16 cellular contexts compared by ENCODE assay signal in genomic region chr22:41564563-41564962, GRCh38. TPM values are rescaled to one million over a fixed set of nuclear protein-coding genes. Genes with fewer than 3 reads are reported as not detected.
DNase-seq lines count a peak whose midpoint lies in the region; ATAC-seq, FAIRE-seq and TF ChIP-seq lines count a peak whose summit lies in the region.
"Had no signal": no experiment of that assay in that cellular context is flagged by ENCODE, and none has a peak within 500 bp of the region (broad histone marks: within the 10 kb centered on the region; RNA-seq: fewer than 3 reads in every experiment).

No MANE protein-coding gene starts in this region.

- TF ChIP-seq POLR2A in vagina (IDR thresholded peaks at IDR 0.05) = no peak

- H4K20me1 ChIP-seq in astrocyte (ENCODE audit: insufficient read depth, low read length) = no peaks in the 10 kb centered on the region

- WGBS in heart right ventricle, 2 donors = 79 to 91% methylated on average over 8 of the region's 8 CpGs

- FAIRE-seq in astrocyte (lab: Jason Lieb, UNC) = no peak

- H3K79me2 ChIP-seq in astrocyte (ENCODE audit: insufficient read depth, low read length) = no peaks in the 10 kb centered on the region

- H2AFZ ChIP-seq in astrocyte (ENCODE audit: low read depth, low read length) = no peak overlapping the region

- no peaks in the 10 kb centered on the region for H3K27me3 Mint-ChIP-seq in astrocyte (ENCODE audit: low read depth, unreplicated experiment)

- no peak overlapping the region for H3K4me3 ChIP-seq in heart right ventricle
- no peak overlapping the region for H3K4me3 ChIP-seq in astrocyte (ENCODE audit: insufficient read depth, low read depth, low read length)
- H3K4me3 ChIP-seq in vagina = no peak overlapping the region
- H3K4me3 ChIP-seq: dorsolateral prefrontal cortex had no signal

- H3K36me3 Mint-ChIP-seq in astrocyte (ENCODE audit: low read depth, unreplicated experiment) = no peaks in the 10 kb centered on the region
- H3K36me3 Mint-ChIP-seq: naive B cell had no signal

- H3K27ac Mint-ChIP-seq in astrocyte (ENCODE audit: unreplicated experiment) = no peak overlapping the region
- H3K27ac Mint-ChIP-seq: activated CD8-positive, alpha-beta T cell treated with anti-CD3 and anti-CD28 coated beads, Interleukin-2, amount 10 ng/mL, durations not matched to agents 7 days and 5 days; naive B cell had no signal

- no peak overlapping the region for H3K9ac ChIP-seq in astrocyte (ENCODE audit: low read length)

- peaks cover 0 to 69% (median 35%) of the 10 kb centered on the region in 9 donors for H3K4me1 ChIP-seq in heart right ventricle
- peaks cover 53% of the 10 kb centered on the region for H3K4me1 ChIP-seq in astrocyte (ENCODE audit: insufficient read depth, low read length)
- H3K4me1 ChIP-seq in vagina = peaks cover 43% of the 10 kb centered on the region

- ATAC-seq in heart right ventricle = no peak
- no peak for ATAC-seq in Right ventricle myocardium inferior
- no peak for ATAC-seq in GM21737 (IDR thresholded peaks at IDR 0.05; ENCODE audit: unreplicated experiment)

- no peak overlapping the region for H3K4me3 Mint-ChIP-seq in astrocyte (ENCODE audit: unreplicated experiment)
- H3K4me3 Mint-ChIP-seq: activated CD8-positive, alpha-beta T cell treated with anti-CD3 and anti-CD28 coated beads, Interleukin-2, amount 10 ng/mL, durations not matched to agents 7 days and 5 days; naive B cell had no signal

- DNase-seq in heart right ventricle (no peak), Right ventricle myocardium inferior (ENCODE audit: missing footprints) (no peak), astrocyte (ENCODE audit: low read depth) (no peak), iris pigment epithelial cell (ENCODE audit: low read depth) (peak; percentile 65), vagina (ENCODE audit: extremely low spot score in 2 of 2) (no peak), hypothalamus (lab: John Stamatoyannopoulos, UW) (no peak), NOMO-1 (lab: John Stamatoyannopoulos, UW; ENCODE audit: unreplicated experiment in 2 of 2) (no peak)
- DNase-seq: activated CD8-positive, alpha-beta T cell treated with anti-CD3 and anti-CD28 coated beads, Interleukin-2, amount 10 ng/mL, durations not matched to agents 7 days and 5 days; anterior cingulate cortex; DMS79; dorsolateral prefrontal cortex; naive B cell; NCI-H1694; NCI-H510A treated with DMSO at 0.1 percent for 48 hours; stimulated activated CD4-positive, alpha-beta T cell treated with anti-CD3 and anti-CD28 coated beads, Interleukin-2, amount 100 ng/mL, for 24 hours had no signal

- H3K36me3 ChIP-seq in heart right ventricle (no peaks in the 10 kb centered on the region), astrocyte (ENCODE audit: insufficient read depth, low read length) (no peaks in the 10 kb centered on the region), vagina (no peaks in the 10 kb centered on the region)

- TF ChIP-seq CTCF in heart right ventricle (IDR thresholded peaks at IDR 0.05) (no peak), astrocyte (IDR thresholded peaks at IDR 0.05; ENCODE audit: insufficient read depth, low read depth, low read length) (no peak), vagina (IDR thresholded peaks at IDR 0.05) (no peak)

- no peak overlapping the region for H3K4me2 ChIP-seq in astrocyte (ENCODE audit: low read length)

- H3K27me3 ChIP-seq in heart right ventricle (peaks cover 0 to 20% (median 0%) of the 10 kb centered on the region in 7 donors), astrocyte (ENCODE audit: insufficient read depth, low read length) (no peaks in the 10 kb centered on the region), vagina (no peaks in the 10 kb centered on the region)
- H3K27me3 ChIP-seq: dorsolateral prefrontal cortex had no signal

- H3K9me3 ChIP-seq in heart right ventricle = no peaks in the 10 kb centered on the region
- H3K9me3 ChIP-seq in astrocyte (ENCODE audit: insufficient read depth, low read depth, low read length) = no peaks in the 10 kb centered on the region
- H3K9me3 ChIP-seq in vagina = no peaks in the 10 kb centered on the region

- H3K27ac ChIP-seq in heart right ventricle (peak overlapping the region in 9 of 10 donors; percentile 20 to 93 (median 61)), astrocyte (ENCODE audit: low read depth, low read length) (peak overlapping the region; percentile 25), vagina (peak overlapping the region; percentile 94)

- intact Hi-C loops in heart right ventricle (cut with DNase I) (no loop called here), Right ventricle myocardium inferior (cut with DNase I) (no loop called here), vagina (cut with DNase I) (no loop called here)

- no peaks in the 10 kb centered on the region for H3K9me3 Mint-ChIP-seq in astrocyte (ENCODE audit: unreplicated experiment)
- H3K9me3 Mint-ChIP-seq: naive B cell had no signal

- H3K4me1 Mint-ChIP-seq in astrocyte (ENCODE audit: low read depth, unreplicated experiment) = peaks cover 35% of the 10 kb centered on the region
- H3K4me1 Mint-ChIP-seq: naive B cell had no signal

RNA-seq across cellular contexts. Expression of gene CSDC2, which starts 3.8 kb away (rescaled TPM):
- 100 to 1,000 TPM; 112 to 301 (median 137) TPM for total RNA-seq in heart right ventricle
- 100 to 1,000 TPM; 300 to 410 TPM for polyA plus RNA-seq in heart right ventricle
- 265 TPM for total RNA-seq in Right ventricle myocardium inferior
- total RNA-seq in astrocyte = 10.3 and 11.4 TPM in 2 replicates
- total RNA-seq in vagina = 29.7 TPM
- total RNA-seq: activated CD8-positive, alpha-beta T cell treated with anti-CD3 and anti-CD28 coated beads, Interleukin-2, amount 10 ng/mL, durations not matched to agents 7 days and 5 days had no signal

RNA-seq across cellular contexts. Expression of gene POLR3H, which starts 20.3 kb away (rescaled TPM):
- total RNA-seq in heart right ventricle (10 to 100 TPM; 13.3 to 25.8 (median 16.9) TPM), Right ventricle myocardium inferior (20.1 TPM), astrocyte (44.5 and 50.9 TPM in 2 replicates), vagina (21.4 TPM)
- 10 to 100 TPM; 24.4 to 34.9 TPM for polyA plus RNA-seq in heart right ventricle

RNA-seq across cellular contexts. Expression of gene PMM1, which starts 25.1 kb away (rescaled TPM):
- total RNA-seq in heart right ventricle (10 to 100 TPM; 13.8 to 26.6 (median 21.9) TPM), Right ventricle myocardium inferior (16.2 TPM), astrocyte (39.4 and 42.3 TPM in 2 replicates), vagina (40.8 TPM)
- 10 to 100 TPM; 18.1 to 43.5 TPM for polyA plus RNA-seq in heart right ventricle

RNA-seq across cellular contexts. Expression of gene DESI1, which starts 56.3 kb away (rescaled TPM):
- total RNA-seq in heart right ventricle (10 to 100 TPM; 27.6 to 49.6 (median 36.0) TPM), Right ventricle myocardium inferior (41.6 TPM), astrocyte (48.2 and 48.3 TPM in 2 replicates), vagina (20.6 TPM)
- polyA plus RNA-seq in heart right ventricle = 10 to 100 TPM; 22.7 to 73.1 TPM

RNA-seq across cellular contexts. Expression of gene XRCC6, which starts 56.5 kb away (rescaled TPM):
- total RNA-seq in heart right ventricle = 100 to 1,000 TPM; 152 to 192 (median 181) TPM
- 100 to 1,000 TPM; 103 to 185 TPM for polyA plus RNA-seq in heart right ventricle
- 172 TPM for total RNA-seq in Right ventricle myocardium inferior
- total RNA-seq in astrocyte = 221 and 232 TPM in 2 replicates
- 158 TPM for total RNA-seq in vagina

Comparison
In these comparisons a context has a peak if more than half of its experiments do, and no peak if none do; other contexts are left out.
1. H3K27ac ChIP-seq: peak in every context shown above with its lines; median percentile 94 in vagina; 61 in heart right ventricle; 25 in astrocyte.